In genomic region chr7:143363011-143363937, GRCh38 we compare ENCODE assay signal across 9 cellular contexts. TPM values are rescaled to one million over a fixed set of nuclear protein-coding genes. Genes with fewer than 3 reads are reported as not detected.
A peak's percentile ranks its signal among the peaks of the same experiment; 100 is the strongest.
DNase-seq lines count a peak whose midpoint lies in the region; ATAC-seq and TF ChIP-seq lines count a peak whose summit lies in the region.
"Had no signal": no experiment of that assay in that cellular context is flagged by ENCODE, and none has a peak within 500 bp of the region (broad histone marks: within the 10 kb centered on the region; RNA-seq: fewer than 3 reads in every experiment).

No MANE protein-coding gene starts in this region.

- H3K79me2 ChIP-seq in trophoblast cell (ENCODE audit: control insufficient read depth, insufficient read depth, low read length, poor library complexity) = no peaks in the 10 kb centered on the region

- H3K4me1 ChIP-seq in Peyer's patch = peaks cover 0 to 15% (median 6%) of the 10 kb centered on the region in 4 donors
- peaks cover 0 to 5% of the 10 kb centered on the region in 2 experiments for H3K4me1 ChIP-seq in trophoblast cell (ENCODE audit: control insufficient read depth in 1 of 2, insufficient read depth in 2 of 2, low read length in 2 of 2)

- H3K27ac ChIP-seq in CD4-positive, alpha-beta T cell (ENCODE audit: low read depth, low read length) = no peak overlapping the region
- H3K27ac ChIP-seq in Peyer's patch = no peak overlapping the region
- no peak overlapping the region for H3K27ac ChIP-seq in trophoblast cell (ENCODE audit: low read depth, low read length)

- no peaks in the 10 kb centered on the region for H3K79me1 ChIP-seq in trophoblast cell (ENCODE audit: low read length)

- WGBS in trophoblast cell (ENCODE audit: extremely low coverage, insufficient coverage, insufficient read length) = no CpG with 5 or more reads among the region's 20 CpGs

- H3K36me3 ChIP-seq in Peyer's patch (no peaks in the 10 kb centered on the region), trophoblast cell (ENCODE audit: control insufficient read depth in 1 of 2, insufficient read depth in 2 of 2, low read length in 2 of 2) (no peaks in the 10 kb centered on the region)

- no peak overlapping the region for H2AK5ac ChIP-seq in trophoblast cell (ENCODE audit: low read length)

- TF ChIP-seq POLR2A in Peyer's patch (IDR thresholded peaks at IDR 0.05) = no peak

- peaks cover 10% of the 10 kb centered on the region for H3K4me1 Mint-ChIP-seq in CD4-positive, alpha-beta T cell (ENCODE audit: low read depth)
- H3K4me1 Mint-ChIP-seq in endothelial cell (ENCODE audit: unreplicated experiment) = peaks cover 7% of the 10 kb centered on the region

- H4K12ac ChIP-seq in trophoblast cell (ENCODE audit: low read depth, low read length) = no peak overlapping the region

- intact Hi-C loops in CD4-positive, alpha-beta T cell (cut with DNase I, micrococcal nuclease) = loop anchor here in 1 of 2 experiments (5.0 kb wide), 1 partner anchor 44 kb away; the partner anchor contains the start of gene EPHA1

- no peak for TF ChIP-seq CTCF in CD4-positive, alpha-beta T cell (IDR thresholded peaks at IDR 0.05)
- TF ChIP-seq CTCF in Peyer's patch (IDR thresholded peaks at IDR 0.05) = no peak
- TF ChIP-seq CTCF in endothelial cell (IDR thresholded peaks at IDR 0.05; ENCODE audit: unreplicated experiment) = no peak

- H3K9me3 ChIP-seq in CD4-positive, alpha-beta T cell (ENCODE audit: control insufficient read depth, low read length) = no peaks in the 10 kb centered on the region
- no peaks in the 10 kb centered on the region for H3K9me3 ChIP-seq in Peyer's patch
- peaks cover 2% of the 10 kb centered on the region for H3K9me3 ChIP-seq in trophoblast cell (ENCODE audit: insufficient read depth, low read depth, low read length)

- H2AFZ ChIP-seq in trophoblast cell (ENCODE audit: insufficient read depth, low read length, poor library complexity) = no peak overlapping the region

- DNase-seq in CD4-positive, alpha-beta T cell = no peak
- DNase-seq in Peyer's patch (peak in 1 of 3 donors; percentile 42), endothelial cell (ENCODE audit: low spot score) (no peak), trophoblast cell (no peak), DMS153 treated with DMSO at 0.1 percent for 48 hours (lab: John Stamatoyannopoulos, UW; ENCODE audit: unreplicated experiment) (no peak), ecto neural progenitor cell (ENCODE audit: low spot score) (no peak), NCI-H1694 (lab: John Stamatoyannopoulos, UW) (no peak)

- H4K8ac ChIP-seq in trophoblast cell (ENCODE audit: low read depth, low read length) = no peak overlapping the region

- H3K4me3 ChIP-seq in Peyer's patch = peak overlapping the region in 3 of 4 donors; percentile 63 to 69 (median 65)
- no peak overlapping the region for H3K4me3 ChIP-seq in trophoblast cell (ENCODE audit: low read depth, low read length)

- no peak overlapping the region for H3K23ac ChIP-seq in trophoblast cell (ENCODE audit: low read length)

- CTCF ChIA-PET in CD4-positive, alpha-beta T cell (lab: Charles Lee) = interaction anchor here (1.3 to 1.5 kb wide), 2 partner anchors 17 kb away, joined by 3 to 4 read pairs; no protein-coding TSS in a partner anchor

- H2BK120ac ChIP-seq in trophoblast cell (ENCODE audit: insufficient read depth, low read length, poor library complexity) = no peak overlapping the region

- no peak overlapping the region for H3K9ac ChIP-seq in trophoblast cell (ENCODE audit: low read length)

- peaks cover 54% of the 10 kb centered on the region for H3K27me3 Mint-ChIP-seq in CD4-positive, alpha-beta T cell
- H3K27me3 Mint-ChIP-seq in endothelial cell (ENCODE audit: unreplicated experiment) = peaks cover 24% of the 10 kb centered on the region

- H3K36me3 Mint-ChIP-seq in CD4-positive, alpha-beta T cell (ENCODE audit: low read depth) = no peaks in the 10 kb centered on the region
- H3K36me3 Mint-ChIP-seq in endothelial cell (ENCODE audit: low read depth, unreplicated experiment) = peaks cover 8% of the 10 kb centered on the region

- H4K91ac ChIP-seq in trophoblast cell (ENCODE audit: low read depth, low read length) = no peak overlapping the region

- no peak for ATAC-seq in CD4-positive, alpha-beta T cell (ENCODE audit: poor library complexity)
- ATAC-seq in HG02884 (IDR thresholded peaks at IDR 0.05; ENCODE audit: unreplicated experiment) = no peak

- H3K27me3 ChIP-seq in CD4-positive, alpha-beta T cell (ENCODE audit: control insufficient read depth, insufficient read depth, low read length) = peaks cover 27% of the 10 kb centered on the region
- H3K27me3 ChIP-seq in Peyer's patch (no peaks in the 10 kb centered on the region), trophoblast cell (ENCODE audit: insufficient read depth, low read length) (peaks cover 46% of the 10 kb centered on the region)

- H2BK5ac ChIP-seq in trophoblast cell (ENCODE audit: low read depth, low read length, poor library complexity) = no peak overlapping the region

- no peak overlapping the region for H3K14ac ChIP-seq in trophoblast cell (ENCODE audit: low read length)

- H3K4me2 ChIP-seq in trophoblast cell (ENCODE audit: low read length) = peak overlapping the region; percentile 60

- POLR2A ChIA-PET in CD4-positive, alpha-beta T cell (lab: Charles Lee) = no interaction called here

- H3K9me3 Mint-ChIP-seq in CD4-positive, alpha-beta T cell = no peaks in the 10 kb centered on the region
- no peaks in the 10 kb centered on the region for H3K9me3 Mint-ChIP-seq in endothelial cell (ENCODE audit: unreplicated experiment)

- H2BK12ac ChIP-seq in trophoblast cell (ENCODE audit: low read length) = no peak overlapping the region

- H3K4me3 Mint-ChIP-seq in CD4-positive, alpha-beta T cell = peak overlapping the region; percentile 83
- peak overlapping the region; percentile 66 for H3K4me3 Mint-ChIP-seq in endothelial cell (ENCODE audit: unreplicated experiment)

- no peak overlapping the region for H3K4ac ChIP-seq in trophoblast cell (ENCODE audit: low read depth, low read length)

- H3K27ac Mint-ChIP-seq in CD4-positive, alpha-beta T cell = no peak overlapping the region
- H3K27ac Mint-ChIP-seq in endothelial cell (ENCODE audit: unreplicated experiment) = no peak overlapping the region

- no peak overlapping the region for H3K18ac ChIP-seq in trophoblast cell (ENCODE audit: low read length)

RNA-seq across cellular contexts. Expression of gene FAM131B, which starts 0.8 kb away (rescaled TPM):
- total RNA-seq in CD4-positive, alpha-beta T cell = under 1 TPM in 1 of 2 experiments, not detected in 1; 0.14 TPM
- under 1 TPM in 3 of 4 donors, not detected in 1; 0.66 to 0.83 (median 0.80) TPM for total RNA-seq in Peyer's patch
- total RNA-seq in endothelial cell (ENCODE audit: unreplicated experiment) = 1.0 TPM
- polyA plus RNA-seq in trophoblast cell (2013) = 0.22 and 0.28 TPM in 2 replicates

RNA-seq across cellular contexts. Expression of gene ZYX, which starts 17.9 kb away (rescaled TPM):
- total RNA-seq in CD4-positive, alpha-beta T cell = 100 to 1,000 TPM; 132 to 146 TPM
- total RNA-seq in Peyer's patch (10 to 100 TPM; 47.0 to 88.0 (median 55.9) TPM), endothelial cell (ENCODE audit: unreplicated experiment) (237 TPM)
- 275 TPM in 2 replicates for polyA plus RNA-seq in trophoblast cell (2013)

RNA-seq across cellular contexts. Expression of gene EPHA1, which starts 45.4 kb away (rescaled TPM):
- 10 to 100 TPM; 16.0 to 19.0 TPM for total RNA-seq in CD4-positive, alpha-beta T cell
- total RNA-seq in Peyer's patch (10 to 100 TPM; 52.5 to 81.3 (median 63.9) TPM), endothelial cell (ENCODE audit: unreplicated experiment) (7.1 TPM)
- 26.1 and 27.4 TPM in 2 replicates for polyA plus RNA-seq in trophoblast cell (2013)
- total RNA-seq: NCI-H460 had no signal

RNA-seq across cellular contexts. Expression of gene CLCN1, which starts 47.4 kb away (rescaled TPM):
- not detected for total RNA-seq in CD4-positive, alpha-beta T cell
- total RNA-seq in Peyer's patch (1 to 10 TPM in 3 of 4 donors, not detected in 1; 1.1 to 6.5 (median 2.5) TPM), endothelial cell (ENCODE audit: unreplicated experiment) (not detected)
- polyA plus RNA-seq in trophoblast cell (2013) = 0.03 TPM in 2 replicates
